9 cellular contexts compared by ENCODE assay signal in the genomic region with DNA sequence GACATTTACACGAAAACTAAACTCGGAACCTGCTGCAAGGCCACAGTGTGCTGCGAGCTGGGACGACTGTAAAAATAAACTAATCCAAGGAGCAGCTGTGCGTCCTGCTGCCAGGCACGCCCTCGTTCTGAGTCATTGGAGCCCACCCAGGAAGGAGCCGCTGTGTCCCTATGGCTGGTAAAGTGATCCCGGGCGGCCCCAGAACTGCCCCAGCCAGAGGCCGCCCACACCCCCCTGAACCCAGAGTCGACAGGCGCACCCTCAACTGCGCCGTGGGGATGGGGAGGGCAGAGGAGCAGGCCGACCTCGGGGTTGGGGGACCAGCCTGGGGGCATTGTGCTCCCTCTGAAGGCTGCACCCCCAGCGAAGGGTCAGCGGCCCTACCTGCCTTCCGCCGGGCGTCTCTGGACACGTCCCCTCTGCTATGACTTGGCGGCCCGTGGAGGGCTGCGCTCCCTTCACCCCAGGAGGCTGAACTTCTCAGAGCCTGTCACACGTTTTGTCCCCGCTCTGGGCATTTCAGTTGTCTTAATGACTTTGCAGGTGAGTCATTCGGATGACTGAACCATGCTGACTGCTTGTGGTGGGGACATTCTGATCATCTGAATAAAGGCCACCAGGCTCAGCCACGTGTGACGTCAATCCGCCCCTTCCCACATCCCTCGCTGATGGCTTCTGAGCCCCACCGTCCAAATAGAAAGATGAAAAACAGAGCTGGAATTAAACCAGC. TPM values are rescaled to one million over a fixed set of nuclear protein-coding genes. Genes with fewer than 3 reads are reported as not detected.
A peak's percentile ranks its signal among the peaks of the same experiment; 100 is the strongest.
DNase-seq lines count a peak whose midpoint lies in the region; ATAC-seq and TF ChIP-seq lines count a peak whose summit lies in the region.
"Had no signal": no experiment of that assay in that cellular context is flagged by ENCODE, and none has a peak within 500 bp of the region (broad histone marks: within the 10 kb centered on the region; RNA-seq: fewer than 3 reads in every experiment).

No MANE protein-coding gene starts in this region.

- H3K4me1 Mint-ChIP-seq in Caco-2 (ENCODE audit: low read depth, unreplicated experiment): peaks cover 11% of the 10 kb centered on the region

- peaks cover 11% of the 10 kb centered on the region for H3K4me1 ChIP-seq in Caco-2
- H3K4me1 ChIP-seq in esophagus (ENCODE audit: control insufficient read depth in 2 of 2, insufficient read depth in 2 of 2, low read length in 1 of 2): peaks cover 0 to 3% of the 10 kb centered on the region in 2 donors
- peaks cover 64% of the 10 kb centered on the region for H3K4me1 ChIP-seq in psoas muscle
- H3K4me1 ChIP-seq in thyroid gland: peaks cover 0 to 6% of the 10 kb centered on the region in 2 donors

- POLR2A ChIA-PET in Caco-2 (lab: Charles Lee): interaction anchor here (0.6 kb wide), 1 partner anchor 23 kb away, joined by 4 read pairs; no protein-coding TSS in a partner anchor

- CTCF ChIA-PET in Caco-2 (lab: Charles Lee): interaction anchor here (0.5 kb wide), 1 partner anchor 47 kb away, joined by 3 read pairs; the partner anchor contains the start of gene GRTP1

- DNase-seq in Caco-2: no peak
- peak; percentile 17 for DNase-seq in NOMO-1 treated with dmso at 0.1 percent for 144 hours (lab: John Stamatoyannopoulos, UW; ENCODE audit: unreplicated experiment)
- peak; percentile 84 to 94 for DNase-seq in psoas muscle
- no peak for DNase-seq in NCI-H2107 (lab: John Stamatoyannopoulos, UW)
- no peak for DNase-seq in KG1 (lab: John Stamatoyannopoulos, UW)
- DNase-seq in thyroid gland: no peak

- H3K4me3 ChIP-seq in Caco-2 (ENCODE audit: low read depth, low read length) (no peak overlapping the region), esophagus (ENCODE audit: low read depth in 1 of 2, low read length in 2 of 2) (no peak overlapping the region), psoas muscle (peak overlapping the region; percentile 66), thyroid gland (replicated peaks in 1 of 3) (no peak overlapping the region)

- H3K27ac ChIP-seq in esophagus (ENCODE audit: low read depth in 2 of 2, low read length in 1 of 2) (peak overlapping the region; percentile 47 to 80), psoas muscle (peak overlapping the region; percentile 99), thyroid gland (no peak overlapping the region)

- BruUV-seq in Caco-2 (replicated peaks; lab: Mats Ljungman, UMichigan): no TSS peak

- H3K9me3 Mint-ChIP-seq in Caco-2 (ENCODE audit: unreplicated experiment): no peaks in the 10 kb centered on the region

- no peaks in the 10 kb centered on the region for H3K36me3 Mint-ChIP-seq in Caco-2 (ENCODE audit: insufficient read depth, unreplicated experiment)

- H3K27me3 Mint-ChIP-seq in Caco-2 (ENCODE audit: insufficient read depth, unreplicated experiment): no peaks in the 10 kb centered on the region

- H3K9me3 ChIP-seq in Caco-2: no peaks in the 10 kb centered on the region
- H3K9me3 ChIP-seq in esophagus (ENCODE audit: control insufficient read depth in 2 of 2, insufficient read depth in 1 of 2, low read depth in 1 of 2, low read length in 1 of 2): no peaks in the 10 kb centered on the region
- no peaks in the 10 kb centered on the region for H3K9me3 ChIP-seq in psoas muscle
- no peaks in the 10 kb centered on the region for H3K9me3 ChIP-seq in thyroid gland

- H3K4me3 Mint-ChIP-seq in Caco-2 (ENCODE audit: unreplicated experiment): no peak overlapping the region

- intact Hi-C loops in Caco-2 (cut with micrococcal nuclease; ENCODE audit: unreplicated experiment) (no loop called here), psoas muscle (cut with DNase I) (loop anchor here in 1 of 2 donors (5.0 kb wide), 1 partner anchor 42 kb away; the partner anchor contains the start of gene ADPRHL1), thyroid gland (cut with DNase I) (no loop called here)

- 58 to 60% methylated on average over 34 of the region's 34 CpGs for WGBS in esophagus, 2 donors
- WGBS in psoas muscle, 3 donors: 18 to 28% (median 27%) methylated on average over 34 of the region's 34 CpGs
- WGBS in thyroid gland, 2 donors: 66 to 75% methylated on average over 8 to 31 of the region's 34 CpGs

- H3K36me3 ChIP-seq in Caco-2 (ENCODE audit: control insufficient read depth, insufficient read depth, low read length) (no peaks in the 10 kb centered on the region), esophagus (ENCODE audit: control insufficient read depth in 2 of 2, insufficient read depth in 2 of 2, low read length in 1 of 2) (no peaks in the 10 kb centered on the region), psoas muscle (ENCODE audit: insufficient read depth in 1 of 2, low read depth in 1 of 2) (peaks cover 7 to 13% of the 10 kb centered on the region in 2 donors), thyroid gland (no peaks in the 10 kb centered on the region)

- H3K27ac Mint-ChIP-seq in Caco-2 (ENCODE audit: unreplicated experiment): peak overlapping the region; percentile 25

- TF ChIP-seq POLR2A in thyroid gland (IDR thresholded peaks at IDR 0.05): no peak

- ATAC-seq in psoas muscle (peak; percentile 56 to 66 (median 60)), HG03439 (IDR thresholded peaks at IDR 0.05; ENCODE audit: unreplicated experiment) (no peak)

- TF ChIP-seq CTCF in Caco-2 (IDR thresholded peaks at IDR 0.05; ENCODE audit: insufficient read depth in 1 of 2, low read depth in 1 of 2, low read length in 1 of 2, severe bottlenecking in 1 of 2, unreplicated experiment in 1 of 2) (no peak), psoas muscle (IDR thresholded peaks at IDR 0.05) (no peak), thyroid gland (IDR thresholded peaks at IDR 0.05) (no peak)

- no peaks in the 10 kb centered on the region for H3K27me3 ChIP-seq in Caco-2 (replicated peaks; ENCODE audit: control insufficient read depth, insufficient read depth, low read length)
- no peaks in the 10 kb centered on the region for H3K27me3 ChIP-seq in esophagus (ENCODE audit: control insufficient read depth in 1 of 2, insufficient read depth in 2 of 2, low read length in 2 of 2)
- H3K27me3 ChIP-seq in psoas muscle (ENCODE audit: insufficient read depth in 3 of 3, low read length in 2 of 3): no peaks in the 10 kb centered on the region
- H3K27me3 ChIP-seq in thyroid gland: no peaks in the 10 kb centered on the region

RNA-seq across cellular contexts. Expression of gene ADPRHL1, which starts 42.7 kb away (rescaled TPM):
- 4.9 and 5.8 TPM in 2 replicates for total RNA-seq in Caco-2 (2022)
- under 1 TPM; 0.51 to 0.89 TPM for polyA plus RNA-seq in esophagus
- 100 to 1,000 TPM; 186 to 776 (median 416) TPM for total RNA-seq in psoas muscle
- 100 to 1,000 TPM; 219 to 326 (median 249) TPM for polyA plus RNA-seq in psoas muscle
- 1 to 10 TPM in 2 of 4 donors, under 1 TPM in 2; 0.20 to 2.0 (median 1.0) TPM for total RNA-seq in thyroid gland

RNA-seq across cellular contexts. Expression of gene GRTP1, which starts 46.7 kb away (rescaled TPM):
- 30.0 and 37.7 TPM in 2 replicates for total RNA-seq in Caco-2 (2022)
- polyA plus RNA-seq in esophagus: 10 to 100 TPM; 13.9 to 15.8 TPM
- 1 to 10 TPM; 1.5 to 4.5 (median 3.7) TPM for total RNA-seq in psoas muscle
- 1 to 10 TPM; 4.3 to 4.7 (median 4.4) TPM for polyA plus RNA-seq in psoas muscle
- 1 to 10 TPM; 1.7 to 5.7 (median 5.1) TPM for total RNA-seq in thyroid gland
- total RNA-seq: glomerular endothelial cell had no signal

Comparison
In these comparisons a context has a peak if more than half of its experiments do, and no peak if none do; other contexts are left out.
1. DNase-seq: peak in NOMO-1 treated with dmso at 0.1 percent for 144 hours (single experiment) and psoas muscle (2 of 2); none in Caco-2 (0 of 2), NCI-H2107 (single experiment), KG1 (single experiment) and thyroid gland (0 of 2).
2. H3K27ac ChIP-seq: peak in esophagus (2 of 2) and psoas muscle (single experiment); none in thyroid gland (0 of 3).
3. RNA of gene ADPRHL1, which starts 42.7 kb away (total RNA-seq): 186 to 776 TPM in psoas muscle; 4.9 to 5.8 TPM in Caco-2 and 0.20 to 2.0 TPM in thyroid gland; every median in the first group is over 10 times any median in the second.